In the genomic region with DNA sequence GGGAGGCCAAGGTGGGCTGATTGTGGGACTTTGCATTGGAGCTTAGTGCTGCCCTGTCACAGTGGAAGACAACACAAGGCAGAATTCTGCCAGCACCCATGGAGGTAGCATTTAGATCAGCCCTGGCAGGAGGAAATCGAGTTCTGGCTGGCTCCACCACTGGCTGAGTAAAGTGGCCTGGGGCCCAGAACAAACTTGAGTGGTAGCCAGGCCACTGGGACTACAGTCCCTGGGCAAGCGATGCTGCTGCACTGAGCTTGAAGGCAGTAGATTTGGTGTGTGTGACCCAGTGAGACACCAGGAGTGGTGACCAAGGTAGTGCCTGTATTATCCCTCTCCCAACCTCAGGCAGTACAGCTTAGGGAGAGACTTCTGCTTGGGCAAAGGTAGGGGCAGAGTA, we compare ENCODE assay signal across 23 cellular contexts.
"Had no signal": no experiment of that assay in that cellular context is flagged by ENCODE, and none has a peak within 500 bp of the region (broad histone marks: within the 10 kb centered on the region; RNA-seq: fewer than 3 reads in every experiment).

No MANE protein-coding gene starts in this region.

- H3K27me3 ChIP-seq: left lung, right lobe of liver, suprapubic skin, transverse colon, uterus had no signal

- H3K4me3 Mint-ChIP-seq: activated CD4-positive, alpha-beta T cell treated with anti-CD3 and anti-CD28 coated beads, Interleukin-2, amount 10 ng/mL, durations not matched to agents 24 days and 14 days; activated CD8-positive, alpha-beta T cell treated with anti-CD3 and anti-CD28 coated beads, Interleukin-2, amount 10 ng/mL, durations not matched to agents 7 days and 5 days; activated naive CD4-positive, alpha-beta T cell treated with anti-CD3 and anti-CD28 coated beads for 36 hours; activated T-cell treated with anti-CD3 and anti-CD28 coated beads, Interleukin-2, amount 50 U/mL, for 24 hours; dendritic cell treated with granulocyte-macrophage colony-stimulating factor and Interleukin-4, amounts not matched to agents 40 ng/mL and 50 ng/mL, for 4 days; memory B cell; naive B cell; neural crest cell; stimulated activated naive CD8-positive, alpha-beta T cell treated with anti-CD3 and anti-CD28 coated beads, Interleukin-15, amount 100 ng/mL, for 72 hours had no signal

- DNase-seq: activated CD4-positive, alpha-beta T cell treated with anti-CD3 and anti-CD28 coated beads, Interleukin-2, amount 10 ng/mL, durations not matched to agents 24 days and 14 days; activated CD8-positive, alpha-beta T cell treated with anti-CD3 and anti-CD28 coated beads, Interleukin-2, amount 10 ng/mL, durations not matched to agents 7 days and 5 days; activated naive CD4-positive, alpha-beta T cell treated with anti-CD3 and anti-CD28 coated beads for 36 hours; activated T-cell treated with anti-CD3 and anti-CD28 coated beads, Interleukin-2, amount 50 U/mL, for 24 hours; effector memory CD4-positive, alpha-beta T cell; foreskin fibroblast; kidney; left lung; mucosa of descending colon; naive B cell; small intestine; stimulated activated CD4-positive, alpha-beta T cell treated with anti-CD3 and anti-CD28 coated beads, Interleukin-15, amount 100 ng/mL, for 24 hours; stimulated activated CD4-positive, alpha-beta T cell treated with anti-CD3 and anti-CD28 coated beads, Interleukin-2, amount 100 ng/mL, for 48 hours; stimulated activated naive CD8-positive, alpha-beta T cell treated with anti-CD3 and anti-CD28 coated beads, Interleukin-15, amount 100 ng/mL, for 72 hours; T1000; transverse colon; uterus had no signal

- H3K27ac ChIP-seq: left lung, prostate gland, right lobe of liver, suprapubic skin, transverse colon, uterus had no signal

- H3K4me3 ChIP-seq: left lung, mucosa of descending colon, prostate gland, right lobe of liver, suprapubic skin, transverse colon, uterus had no signal

- H3K4me1 ChIP-seq: left lung, prostate gland, right lobe of liver, suprapubic skin, transverse colon, uterus had no signal

- H3K36me3 ChIP-seq: left lung, prostate gland, right lobe of liver, suprapubic skin, transverse colon, uterus had no signal

- H3K9me3 Mint-ChIP-seq: activated T-cell treated with anti-CD3 and anti-CD28 coated beads, Interleukin-2, amount 50 U/mL, for 24 hours had no signal

- H3K27ac Mint-ChIP-seq: activated CD4-positive, alpha-beta T cell treated with anti-CD3 and anti-CD28 coated beads, Interleukin-2, amount 10 ng/mL, durations not matched to agents 24 days and 14 days; activated CD8-positive, alpha-beta T cell treated with anti-CD3 and anti-CD28 coated beads, Interleukin-2, amount 10 ng/mL, durations not matched to agents 7 days and 5 days; activated naive CD4-positive, alpha-beta T cell treated with anti-CD3 and anti-CD28 coated beads for 36 hours; activated T-cell treated with anti-CD3 and anti-CD28 coated beads, Interleukin-2, amount 50 U/mL, for 24 hours; dendritic cell treated with granulocyte-macrophage colony-stimulating factor and Interleukin-4, amounts not matched to agents 40 ng/mL and 50 ng/mL, for 4 days; memory B cell; naive B cell; stimulated activated naive CD8-positive, alpha-beta T cell treated with anti-CD3 and anti-CD28 coated beads, Interleukin-15, amount 100 ng/mL, for 72 hours had no signal

- ATAC-seq: activated CD8-positive, alpha-beta T cell treated with anti-CD3 and anti-CD28 coated beads, Interleukin-2, amount 10 ng/mL, durations not matched to agents 7 days and 5 days; left lung; mucosa of descending colon; stimulated activated naive CD8-positive, alpha-beta T cell treated with anti-CD3 and anti-CD28 coated beads, Interleukin-15, amount 100 ng/mL, for 72 hours had no signal

- H3K9me3 ChIP-seq: prostate gland, right lobe of liver, transverse colon, uterus had no signal

- H3K4me1 Mint-ChIP-seq: activated CD4-positive, alpha-beta T cell treated with anti-CD3 and anti-CD28 coated beads, Interleukin-2, amount 10 ng/mL, durations not matched to agents 24 days and 14 days; memory B cell; naive B cell; neural crest cell; stimulated activated naive CD8-positive, alpha-beta T cell treated with anti-CD3 and anti-CD28 coated beads, Interleukin-15, amount 100 ng/mL, for 72 hours had no signal
